22 cellular contexts compared by ENCODE assay signal in genomic region chrX:50198348-50198747, GRCh38. TPM values are rescaled to one million over a fixed set of nuclear protein-coding genes. Genes with fewer than 3 reads are reported as not detected.
DNase-seq lines count a peak whose midpoint lies in the region; ATAC-seq and TF ChIP-seq lines count a peak whose summit lies in the region.
"Had no signal": no experiment of that assay in that cellular context is flagged by ENCODE, and none has a peak within 500 bp of the region (broad histone marks: within the 10 kb centered on the region; RNA-seq: fewer than 3 reads in every experiment).

No MANE protein-coding gene starts in this region.

- DNase-seq in NCI-H748 (lab: John Stamatoyannopoulos, UW; ENCODE audit: unreplicated experiment) = peak; percentile 48
- no peak for DNase-seq in NCI-H748 treated with DMSO at 0.1 percent for 48 hours (lab: John Stamatoyannopoulos, UW)
- peak; percentile 88 for DNase-seq in OCI-M1 (lab: John Stamatoyannopoulos, UW)
- peak; percentile 2 for DNase-seq in amniotic epithelial cell (ENCODE audit: low read depth)
- DNase-seq in neural progenitor cell (ENCODE audit: low spot score) = no peak
- DNase-seq in RKO (ENCODE audit: low spot score) = no peak
- no peak for DNase-seq in upper lobe of right lung
- DNase-seq: EL, HFFc6, NCI-H1105, NCI-H2081, NCI-H2171 treated with DMSO at 0.1 percent for 48 hours, NCI-H446 treated with DMSO at 0.1 percent for 48 hours, NCI-H69 had no signal

- peak overlapping the region; percentile 18 for H3K27ac Mint-ChIP-seq in neural progenitor cell
- H3K27ac Mint-ChIP-seq: B cell; CD4-positive, CD25-positive, alpha-beta regulatory T cell; HFFc6 had no signal

- no peak overlapping the region for H3K9ac ChIP-seq in neural progenitor cell

- H3K4me3 Mint-ChIP-seq in neural progenitor cell = no peak overlapping the region
- H3K4me3 Mint-ChIP-seq: B cell; CD4-positive, CD25-positive, alpha-beta regulatory T cell; HFFc6 had no signal

- no peaks in the 10 kb centered on the region for H3F3A ChIP-seq in neural progenitor cell (ENCODE audit: low read depth)

- no peak overlapping the region for H3K27ac ChIP-seq in neural progenitor cell
- no peak overlapping the region for H3K27ac ChIP-seq in upper lobe of right lung
- H3K27ac ChIP-seq: 22Rv1, HL-60, PC-9, SJSA1 had no signal

- no peaks in the 10 kb centered on the region for H3K9me3 ChIP-seq in neural progenitor cell (ENCODE audit: low read depth)
- no peaks in the 10 kb centered on the region for H3K9me3 ChIP-seq in upper lobe of right lung
- H3K9me3 ChIP-seq: SJSA1 had no signal

- no peak overlapping the region for H2AFZ ChIP-seq in neural progenitor cell (replicated peaks)
- H2AFZ ChIP-seq: PC-9 had no signal

- H3K36me3 Mint-ChIP-seq in neural progenitor cell = no peaks in the 10 kb centered on the region
- H3K36me3 Mint-ChIP-seq: CD4-positive, CD25-positive, alpha-beta regulatory T cell had no signal

- no peaks in the 10 kb centered on the region for H3K27me3 ChIP-seq in neural progenitor cell
- H3K27me3 ChIP-seq in upper lobe of right lung = no peaks in the 10 kb centered on the region
- H3K27me3 ChIP-seq: SJSA1 had no signal

- no peaks in the 10 kb centered on the region for H3K79me2 ChIP-seq in neural progenitor cell (ENCODE audit: low read depth)

- no peak for TF ChIP-seq CTCF in neural progenitor cell (IDR thresholded peaks at IDR 0.05)
- TF ChIP-seq CTCF in upper lobe of right lung (IDR thresholded peaks at IDR 0.05) = no peak

- intact Hi-C loops in upper lobe of right lung (cut with DNase I) = no loop called here

- H3K4me1 Mint-ChIP-seq in neural progenitor cell = peaks cover 8% of the 10 kb centered on the region

- H4K20me1 ChIP-seq in neural progenitor cell (ENCODE audit: low read depth) = no peaks in the 10 kb centered on the region

- no peak overlapping the region for H3K4me2 ChIP-seq in neural progenitor cell
- H3K4me2 ChIP-seq: PC-9 had no signal

- H3K4me1 ChIP-seq in neural progenitor cell (no peaks in the 10 kb centered on the region), upper lobe of right lung (no peaks in the 10 kb centered on the region)
- H3K4me1 ChIP-seq: SJSA1 had no signal

- no peak overlapping the region for H3K4me3 ChIP-seq in neural progenitor cell
- H3K4me3 ChIP-seq in upper lobe of right lung = no peak overlapping the region
- H3K4me3 ChIP-seq: PC-9, SJSA1 had no signal

- no peak for ATAC-seq in GM18870 (IDR thresholded peaks at IDR 0.05; ENCODE audit: unreplicated experiment)
- no peak for ATAC-seq in upper lobe of right lung

- H3K9me3 Mint-ChIP-seq in neural progenitor cell = peaks cover 3% of the 10 kb centered on the region
- H3K9me3 Mint-ChIP-seq: CD4-positive, CD25-positive, alpha-beta regulatory T cell; HFFc6 had no signal

- peaks cover 5% of the 10 kb centered on the region for H3K27me3 Mint-ChIP-seq in neural progenitor cell (ENCODE audit: insufficient read depth, low read depth)

- H3K36me3 ChIP-seq in neural progenitor cell = no peaks in the 10 kb centered on the region
- no peaks in the 10 kb centered on the region for H3K36me3 ChIP-seq in upper lobe of right lung
- H3K36me3 ChIP-seq: SJSA1 had no signal

RNA-seq across cellular contexts. Expression of gene AKAP4, which starts 2.5 kb away (rescaled TPM):
- total RNA-seq in neural progenitor cell (ENCODE audit: low replicate concordance) (not detected in 2 replicates), upper lobe of right lung (not detected)
- total RNA-seq: B cell; CD4-positive, CD25-positive, alpha-beta regulatory T cell; H4; HFFc6; PC-9; SJSA1 had no signal

RNA-seq across cellular contexts. Expression of gene CCNB3, which starts 6.2 kb away (rescaled TPM):
- total RNA-seq in neural progenitor cell (ENCODE audit: low replicate concordance) = 0.09 and 0.43 TPM in 2 replicates
- total RNA-seq in upper lobe of right lung = 0.46 TPM

Comparison
In these comparisons a context has a peak if more than half of its experiments do, and no peak if none do; other contexts are left out.
1. DNase-seq: peak in NCI-H748 (single experiment), OCI-M1 (single experiment) and amniotic epithelial cell (single experiment); none in NCI-H748 treated with DMSO at 0.1 percent for 48 hours (single experiment), neural progenitor cell (single experiment), RKO (single experiment) and upper lobe of right lung (single experiment).